8 cellular contexts compared by ENCODE assay signal in the genomic region with DNA sequence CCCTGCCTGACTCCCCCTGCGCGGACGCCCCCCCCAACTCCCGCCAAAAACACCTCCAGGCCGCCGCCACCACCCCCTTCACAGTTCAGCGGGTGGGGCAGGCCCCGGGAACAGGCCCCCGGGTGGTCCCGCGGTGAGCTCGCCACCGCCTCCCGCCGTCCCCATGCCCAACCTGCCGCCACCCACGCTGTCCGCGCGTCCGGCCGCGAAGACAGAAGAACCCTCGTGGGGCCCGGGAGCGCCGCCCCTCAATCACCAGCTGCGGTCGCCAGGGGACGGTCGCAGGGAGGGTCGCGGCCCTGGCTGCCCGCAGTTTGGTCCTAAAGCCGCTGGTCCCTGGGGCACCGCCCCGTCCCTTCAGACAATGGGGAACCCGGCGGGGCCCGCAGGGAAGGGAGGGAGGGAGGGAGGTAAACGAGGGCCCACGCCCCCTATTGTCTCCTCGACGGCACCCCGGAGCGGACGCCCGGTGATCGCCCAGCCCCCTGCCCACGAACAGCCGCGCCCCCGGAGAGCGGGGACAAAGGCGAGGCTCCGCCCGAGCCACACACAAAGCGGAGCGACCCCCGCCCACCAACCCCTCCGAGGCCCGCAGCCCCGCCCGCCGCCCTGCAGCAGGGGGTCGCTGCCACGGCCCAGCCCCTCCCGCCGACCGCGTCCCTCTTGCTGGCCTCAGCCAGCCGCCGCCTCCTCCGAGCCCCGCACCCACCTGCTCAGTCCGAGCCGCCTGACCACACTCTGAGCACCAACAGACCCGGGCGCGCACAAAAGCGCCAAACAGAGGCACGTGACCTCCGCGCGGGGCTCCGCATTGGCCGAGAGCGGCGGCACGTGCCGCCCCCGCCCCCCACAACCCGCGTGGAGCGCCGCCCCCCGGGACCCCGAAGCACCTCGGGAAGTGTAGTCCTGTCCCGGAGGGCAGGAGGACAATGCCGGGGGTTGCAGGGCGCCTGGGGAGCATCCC. TPM values are rescaled to one million over a fixed set of nuclear protein-coding genes. Genes with fewer than 3 reads are reported as not detected.
DNase-seq lines count a peak whose midpoint lies in the region; ATAC-seq and TF ChIP-seq lines count a peak whose summit lies in the region.

TSS of gene STMN1 (minus strand) at position 740 of the 964 bp plus-strand sequence. CDS start 1,743 bp downstream, outside the sequence.

- H3K27me3 ChIP-seq in neural cell (ENCODE audit: insufficient read depth, low read depth, low read length) (no peaks in the 10 kb centered on the region), stomach (no peaks in the 10 kb centered on the region)

- no peak for TF ChIP-seq EP300 in neural cell (conservative IDR thresholded peaks at IDR 0.05; ENCODE audit: poor library complexity, severe bottlenecking)
- no peak for TF ChIP-seq EP300 in stomach (IDR thresholded peaks at IDR 0.05)

- peaks cover 5% of the 10 kb centered on the region for H3K36me3 ChIP-seq in neural cell (ENCODE audit: insufficient read depth, low read length)
- H3K36me3 ChIP-seq in stomach: peaks cover 0 to 16% (median 10%) of the 10 kb centered on the region in 4 donors

- TF ChIP-seq CTCF in LNCaP clone FGC (IDR thresholded peaks at IDR 0.05; ENCODE audit: control insufficient read depth, extremely low read depth, insufficient read depth) (no peak), fibroblast of the aortic adventitia (IDR thresholded peaks at IDR 0.05; ENCODE audit: insufficient read depth, low read length) (no peak), neural cell (IDR thresholded peaks at IDR 0.05; ENCODE audit: poor library complexity, severe bottlenecking) (peak; percentile 33), stomach (IDR thresholded peaks at IDR 0.05) (no peak)

- intact Hi-C loops in stomach (cut with DNase I; ENCODE audit: low total_unique reads): no loop called here

- peaks cover 47% of the 10 kb centered on the region for H3K79me2 ChIP-seq in neural cell (replicated peaks; ENCODE audit: insufficient read depth, low read length)

- TF ChIP-seq RAD21 in neural cell (conservative IDR thresholded peaks at IDR 0.05): peak; percentile 6

- peak within 1 kb of the TSS; percentile 94 for H3K27ac ChIP-seq in neural cell (ENCODE audit: low read length)
- peak within 1 kb of the TSS; percentile 62 to 86 (median 71) for H3K27ac ChIP-seq in stomach

- H3F3A ChIP-seq in neural cell (ENCODE audit: insufficient read depth, low read length, poor library complexity, severe bottlenecking): no peaks in the 10 kb centered on the region

- peak within 1 kb of the TSS; percentile 46 for H2AFZ ChIP-seq in neural cell (ENCODE audit: low read depth, low read length)

- peaks cover 23% of the 10 kb centered on the region for H4K20me1 ChIP-seq in neural cell (ENCODE audit: insufficient read depth)

- H3K4me2 ChIP-seq in neural cell (ENCODE audit: low read length): peak within 1 kb of the TSS; percentile 71

- peaks cover 23 to 46% (median 31%) of the 10 kb centered on the region in 4 donors for H3K4me1 ChIP-seq in stomach

- TF ChIP-seq POLR2A in Raji (IDR thresholded peaks at IDR 0.05; ENCODE audit: insufficient read depth, low read depth, low read length) (peak; percentile 98), stomach (IDR thresholded peaks at IDR 0.05) (peak in 2 of 4 donors; percentile 69 to 80)

- H3K4me3 ChIP-seq in LNCaP clone FGC (ENCODE audit: low read depth, low read length) (peak within 1 kb of the TSS; percentile 56), fibroblast of the aortic adventitia (ENCODE audit: low read depth, low read length) (peak within 1 kb of the TSS; percentile 70), neural cell (ENCODE audit: low read length) (peak within 1 kb of the TSS; percentile 90), stomach (peak within 1 kb of the TSS; percentile 70 to 98 (median 87))

- ATAC-seq in GM21825 (IDR thresholded peaks at IDR 0.05; ENCODE audit: unreplicated experiment): peak; percentile 51

- peak within 1 kb of the TSS; percentile 99 for H3K9ac ChIP-seq in neural cell (ENCODE audit: low read length)

- H3K9me2 ChIP-seq in neural cell (ENCODE audit: insufficient read depth, low read length): no peaks in the 10 kb centered on the region

- DNase-seq in EH (ENCODE audit: low read depth) (peak; percentile 91), LNCaP clone FGC (ENCODE audit: low read depth) (no peak), fibroblast of the aortic adventitia (ENCODE audit: low read depth) (peak; percentile 77), stomach (peak; percentile 91)
- DNase-seq in activated effector memory CD4-positive, alpha-beta T cell treated with anti-CD3 and anti-CD28 coated beads, Interleukin-2, amount 50 U/mL, for 16 hours: peak; percentile 96

- no peaks in the 10 kb centered on the region for H3K9me3 ChIP-seq in neural cell (ENCODE audit: low read length)
- H3K9me3 ChIP-seq in stomach: no peaks in the 10 kb centered on the region

- 0 to 1% (median 0%) methylated on average over 21 to 102 of the region's 102 CpGs for WGBS in stomach, 5 donors

TF ChIP-seq in neural cell, 6 proteins besides CTCF, POLR2A, EP300 and RAD21:
- TF ChIP-seq MXI1 (conservative IDR thresholded peaks at IDR 0.05; ENCODE audit: poor library complexity, severe bottlenecking): peak; percentile 47
- TF ChIP-seq REST (IDR thresholded peaks at IDR 0.05; ENCODE audit: borderline replicate concordance): peak; percentile 41
- TF ChIP-seq EZH2 (IDR thresholded peaks at IDR 0.05; ENCODE audit: borderline replicate concordance, insufficient read depth, low read length, poor library complexity, severe bottlenecking): no peak
- no peak for TF ChIP-seq SMC3 (conservative IDR thresholded peaks at IDR 0.05; ENCODE audit: poor library complexity)
- peak; percentile 68 for TF ChIP-seq TAF1 (IDR thresholded peaks at IDR 0.05; ENCODE audit: low read depth)
- peak; percentile 100 for TF ChIP-seq POLR2AphosphoS5 (IDR thresholded peaks at IDR 0.05)

RNA-seq across cellular contexts. Expression of gene STMN1, which starts in this region (rescaled TPM):
- total RNA-seq in fibroblast of the aortic adventitia (ENCODE audit: low replicate concordance) (89.5 and 137 TPM in 2 replicates), stomach (10 to 100 TPM; 25.9 to 74.2 (median 44.6) TPM)
- polyA plus RNA-seq in neural cell (1,834 and 1,950 TPM in 2 replicates), stomach (100 to 1,000 TPM in 2 of 3 donors, 10 to 100 TPM in 1; 79.0 to 109 (median 108) TPM)
- 377 and 462 TPM in 2 replicates for polyA minus RNA-seq in neural cell

Comparison
In these comparisons a context has a peak if more than half of its experiments do, and no peak if none do; other contexts are left out.
1. RNA of gene STMN1 (polyA plus RNA-seq): 1,834 to 1,950 TPM in neural cell; 79.0 to 109 TPM in stomach; every median in the first group is over 10 times any median in the second.
2. Peak in every context shown above with its lines, with median percentiles within 50 percentile points of each other: H3K4me3 ChIP-seq.